Comparison of ENCODE assay signal across 8 cellular contexts in genomic region chr7:76101693-76102437, GRCh38. TPM values are rescaled to one million over a fixed set of nuclear protein-coding genes. Genes with fewer than 3 reads are reported as not detected.
A peak's percentile ranks its signal among the peaks of the same experiment; 100 is the strongest.
DNase-seq lines count a peak whose midpoint lies in the region; ATAC-seq, FAIRE-seq and TF ChIP-seq lines count a peak whose summit lies in the region.
"Not testable (repeated sequence)": the region's sequence is repeated elsewhere in the genome, so short reads cannot be mapped to it uniquely, and the experiment has no call there.

No MANE protein-coding gene starts in this region.

- not testable (repeated sequence) for DNase-seq in A549 (ENCODE audit: low read depth in 1 of 2, low spot score in 1 of 2); activated T-helper 2 cell treated with anti-CD3 and anti-CD28 coated beads, Interferon-gamma antibody, Interleukin-2, Interleukin-4, amounts not matched to agents 10 μg/mL and 5 μg/mL and 100 μg/mL, durations not matched to agents 14 hours and 24 hours and 36 hours (ENCODE audit: low spot score); neural crest cell (ENCODE audit: low read depth, low spot score)
- DNase-seq in ELR (ENCODE audit: low read depth) (peak; percentile 44), SW480 (ENCODE audit: low spot score) (peak; percentile 20), brain microvascular endothelial cell (peak; percentile 43), iris pigment epithelial cell (ENCODE audit: low read depth) (peak; percentile 18)
- peak; percentile 15 for DNase-seq in Jurkat, Clone E6-1 (ENCODE audit: low read depth, low spot score)

- not testable (repeated sequence) for FAIRE-seq in A549 (lab: Jason Lieb, UNC)

- TF ChIP-seq CTCF in A549 (IDR thresholded peaks at IDR 0.05); brain microvascular endothelial cell (IDR thresholded peaks at IDR 0.05; ENCODE audit: low read depth, low read length, missing control alignments); neural crest cell (conservative IDR thresholded peaks at IDR 0.05): not testable (repeated sequence)

- not testable (repeated sequence) for TF ChIP-seq POLR2A in A549 (IDR thresholded peaks at IDR 0.05; ENCODE audit: low read length)

- H3K4me3 Mint-ChIP-seq in activated T-helper 2 cell treated with anti-CD3 and anti-CD28 coated beads, Interferon-gamma antibody, Interleukin-2, Interleukin-4, amounts not matched to agents 10 μg/mL and 5 μg/mL and 100 μg/mL, durations not matched to agents 14 hours and 24 hours and 36 hours (ENCODE audit: low read depth); neural crest cell: not testable (repeated sequence)

- H3K4me3 ChIP-seq in A549; Jurkat, Clone E6-1 (ENCODE audit: low read length); brain microvascular endothelial cell (ENCODE audit: low read depth, low read length): not testable (repeated sequence)

- not testable (repeated sequence) for H3K36me3 ChIP-seq in brain microvascular endothelial cell (replicated peaks)

- H3K4me1 ChIP-seq in A549 = peaks cover 38% of the 10 kb centered on the region

- POLR2A ChIA-PET in A549 (lab: Yijun Ruan, JAX) = not testable (repeated sequence)

- CTCF ChIA-PET in A549 (lab: Yijun Ruan, JAX) = interaction anchor here (0.9 to 1.4 kb wide), 4 partner anchors 10 to 28 kb away, joined by 3 to 4 read pairs (median 4); no protein-coding TSS in a partner anchor

- in situ Hi-C loops in brain microvascular endothelial cell (cut with HindIII; ENCODE audit: low pct_ligation_motif_present, low sequenced_read_pairs) = not testable (repeated sequence)

- not testable (repeated sequence) for H3K4me1 Mint-ChIP-seq in activated T-helper 2 cell treated with anti-CD3 and anti-CD28 coated beads, Interferon-gamma antibody, Interleukin-2, Interleukin-4, amounts not matched to agents 10 μg/mL and 5 μg/mL and 100 μg/mL, durations not matched to agents 14 hours and 24 hours and 36 hours (ENCODE audit: low read depth); neural crest cell

- peak overlapping the region; percentile 66 for H3K27ac Mint-ChIP-seq in activated T-helper 2 cell treated with anti-CD3 and anti-CD28 coated beads, Interferon-gamma antibody, Interleukin-2, Interleukin-4, amounts not matched to agents 10 μg/mL and 5 μg/mL and 100 μg/mL, durations not matched to agents 14 hours and 24 hours and 36 hours
- peak overlapping the region; percentile 51 for H3K27ac Mint-ChIP-seq in neural crest cell (ENCODE audit: unreplicated experiment)

- peak overlapping the region; percentile 25 to 55; a peak in 3 of 6 replicates for H3K27ac ChIP-seq in A549
- peak overlapping the region; percentile 0 for H3K27ac ChIP-seq in brain microvascular endothelial cell

- not testable (repeated sequence) for H3K27me3 Mint-ChIP-seq in activated T-helper 2 cell treated with anti-CD3 and anti-CD28 coated beads, Interferon-gamma antibody, Interleukin-2, Interleukin-4, amounts not matched to agents 10 μg/mL and 5 μg/mL and 100 μg/mL, durations not matched to agents 14 hours and 24 hours and 36 hours (ENCODE audit: low read depth)
- H3K27me3 Mint-ChIP-seq in neural crest cell (ENCODE audit: low read depth) = peaks cover 18% of the 10 kb centered on the region

- 87% methylated on average over 12 of the region's 12 CpGs for WGBS in A549 (ENCODE audit: missing lambda C conversion rate)

- not testable (repeated sequence) for H3K9me3 ChIP-seq in A549

- not testable (repeated sequence) for H3K36me3 Mint-ChIP-seq in activated T-helper 2 cell treated with anti-CD3 and anti-CD28 coated beads, Interferon-gamma antibody, Interleukin-2, Interleukin-4, amounts not matched to agents 10 μg/mL and 5 μg/mL and 100 μg/mL, durations not matched to agents 14 hours and 24 hours and 36 hours (ENCODE audit: low read depth); neural crest cell (ENCODE audit: low read depth)

- intact Hi-C loops in activated T-helper 2 cell treated with anti-CD3 and anti-CD28 coated beads, Interferon-gamma antibody, Interleukin-2, Interleukin-4, amounts not matched to agents 10 μg/mL and 5 μg/mL and 100 μg/mL, durations not matched to agents 14 hours and 24 hours and 36 hours (cut with micrococcal nuclease) = not testable (repeated sequence)

- H3K27me3 ChIP-seq in brain microvascular endothelial cell (replicated peaks) = not testable (repeated sequence)

- H3K4me2 ChIP-seq in A549 = peak overlapping the region; percentile 22; the same call in 1 of the 3 replicates

- not testable (repeated sequence) for H3K9me3 Mint-ChIP-seq in activated T-helper 2 cell treated with anti-CD3 and anti-CD28 coated beads, Interferon-gamma antibody, Interleukin-2, Interleukin-4, amounts not matched to agents 10 μg/mL and 5 μg/mL and 100 μg/mL, durations not matched to agents 14 hours and 24 hours and 36 hours; neural crest cell

- TF ChIP-seq EP300 in A549 (IDR thresholded peaks at IDR 0.05) = not testable (repeated sequence)

- ATAC-seq in A549 = not testable (repeated sequence)

- not testable (repeated sequence) for TF ChIP-seq RAD21 in A549 (conservative IDR thresholded peaks at IDR 0.05 in 1 of 2, IDR thresholded peaks at IDR 0.05 in 1 of 2)

RNA-seq across cellular contexts. Expression of gene MDH2, which starts 54.0 kb away (rescaled TPM):
- polyA plus RNA-seq in A549 (2011; rRNA removed) (164 and 190 TPM in 2 replicates), A549 (2017; fragmentation: RNase III; extraction: RNeasy Plus Mini Kit Qiagen cat#74134 plus additional on column Dnase treatment) (223 to 236 TPM (median 226 TPM) in 3 replicates)
- polyA plus RNA-seq in A549 (2012; cell fraction: cytosol; rRNA removed) = 318 and 333 TPM in 2 replicates
- polyA plus RNA-seq in A549 (2012; cell fraction: nucleus; rRNA removed) = 328 and 364 TPM in 2 replicates
- polyA minus RNA-seq in A549 (2011; rRNA and poly(A)+ RNA removed) = 418 and 525 TPM in 2 replicates
- 341 TPM for polyA plus RNA-seq in Jurkat, Clone E6-1 (2012; ENCODE audit: insufficient read depth, insufficient read length)
- 268 and 285 TPM in 2 replicates for total RNA-seq in activated T-helper 2 cell treated with anti-CD3 and anti-CD28 coated beads, Interferon-gamma antibody, Interleukin-2, Interleukin-4, amounts not matched to agents 10 μg/mL and 5 μg/mL and 100 μg/mL, durations not matched to agents 14 hours and 24 hours and 36 hours
- total RNA-seq in neural crest cell = 169 and 173 TPM in 2 replicates

RNA-seq across cellular contexts. Expression of gene STYXL1, which starts 54.1 kb away (rescaled TPM):
- polyA plus RNA-seq in A549 (2011; rRNA removed) (73.8 and 76.8 TPM in 2 replicates), A549 (2017; fragmentation: RNase III; extraction: RNeasy Plus Mini Kit Qiagen cat#74134 plus additional on column Dnase treatment) (36.0 to 39.9 TPM (median 39.1 TPM) in 3 replicates)
- 40.4 and 43.5 TPM in 2 replicates for polyA plus RNA-seq in A549 (2012; cell fraction: cytosol; rRNA removed)
- 28.7 and 47.4 TPM in 2 replicates for polyA plus RNA-seq in A549 (2012; cell fraction: nucleus; rRNA removed)
- 23.3 and 32.1 TPM in 2 replicates for polyA minus RNA-seq in A549 (2011; rRNA and poly(A)+ RNA removed)
- polyA plus RNA-seq in Jurkat, Clone E6-1 (2012; ENCODE audit: insufficient read depth, insufficient read length) = 26.5 TPM
- total RNA-seq in activated T-helper 2 cell treated with anti-CD3 and anti-CD28 coated beads, Interferon-gamma antibody, Interleukin-2, Interleukin-4, amounts not matched to agents 10 μg/mL and 5 μg/mL and 100 μg/mL, durations not matched to agents 14 hours and 24 hours and 36 hours = 27.7 and 36.1 TPM in 2 replicates
- total RNA-seq in neural crest cell = 33.6 and 38.8 TPM in 2 replicates
